ENCODE assay signal across 16 cellular contexts in the genomic region with DNA sequence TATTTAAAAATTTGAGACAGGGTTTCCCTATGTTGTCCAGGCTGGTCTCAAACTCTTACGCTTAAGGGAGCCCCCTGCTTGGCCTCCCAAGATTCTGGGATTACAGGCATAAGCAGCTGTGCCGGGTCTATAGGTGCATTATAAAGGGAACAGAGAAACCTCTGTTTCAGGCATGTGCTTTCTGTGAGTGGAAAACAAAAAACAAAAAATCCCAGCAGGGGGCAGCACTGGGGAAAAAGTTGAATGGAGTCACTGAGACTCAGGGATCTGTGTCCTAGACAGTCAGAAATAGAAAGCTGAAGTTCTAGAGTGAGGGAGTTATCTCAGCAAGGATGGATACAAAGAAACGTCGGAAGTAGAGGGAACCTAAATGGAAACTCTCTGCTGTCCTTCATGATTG. TPM values are rescaled to one million over a fixed set of nuclear protein-coding genes. Genes with fewer than 3 reads are reported as not detected.
"Had no signal": no experiment of that assay in that cellular context is flagged by ENCODE, and none has a peak within 500 bp of the region (broad histone marks: within the 10 kb centered on the region; RNA-seq: fewer than 3 reads in every experiment).

No MANE protein-coding gene starts in this region.

RNA-seq across cellular contexts. Expression of a gene that starts 50.6 kb away (rescaled TPM):
- total RNA-seq: activated CD4-positive, alpha-beta memory T cell treated with anti-CD3 and anti-CD28 coated beads, Interleukin-2, amount 10 ng/mL, durations not matched to agents 7 days and 5 days; activated CD4-positive, alpha-beta T cell treated with anti-CD3 and anti-CD28 coated beads for 36 hours; activated CD4-positive, alpha-beta T cell treated with anti-CD3 and anti-CD28 coated beads, Interleukin-2, amount 10 ng/mL, durations not matched to agents 7 days and 5 days; activated CD8-positive, alpha-beta memory T cell treated with anti-CD3 and anti-CD28 coated beads, Interleukin-2, amount 10 ng/mL, durations not matched to agents 7 days and 5 days; activated CD8-positive, alpha-beta T cell treated with anti-CD3 and anti-CD28 coated beads, Interleukin-2, amount 10 ng/mL, durations not matched to agents 7 days and 5 days; activated naive CD8-positive, alpha-beta T cell treated with anti-CD3 and anti-CD28 coated beads, Interleukin-2, amount 10 ng/mL, durations not matched to agents 7 days and 5 days; activated T-helper 2 cell treated with anti-CD3 and anti-CD28 coated beads, Interferon-gamma antibody, Interleukin-2, Interleukin-4, amounts not matched to agents 10 μg/mL and 5 μg/mL and 100 μg/mL, durations not matched to agents 14 hours and 24 hours and 36 hours; ascending aorta; bronchial epithelial cell; cardiac muscle cell; chondrocyte; T-helper 1 cell treated with Interleukin-12 subunit alpha and Interleukin-12 subunit beta and Interleukin-4 antibody, amounts not matched to agents 30 ng/mL and 1 ng/mL, for 36 hours; T-helper 17 cell; T-helper 2 cell treated with Interferon-gamma antibody and Interleukin-4, amounts not matched to agents 100 ng/mL and 5 ng/mL, for 36 hours; WTC11 had no signal
- polyA plus RNA-seq: adipose tissue, cardiac muscle cell had no signal

RNA-seq across cellular contexts. Expression of a gene that starts 54.8 kb away (rescaled TPM):
- total RNA-seq: activated CD4-positive, alpha-beta memory T cell treated with anti-CD3 and anti-CD28 coated beads, Interleukin-2, amount 10 ng/mL, durations not matched to agents 7 days and 5 days; activated CD4-positive, alpha-beta T cell treated with anti-CD3 and anti-CD28 coated beads for 36 hours; activated CD4-positive, alpha-beta T cell treated with anti-CD3 and anti-CD28 coated beads, Interleukin-2, amount 10 ng/mL, durations not matched to agents 7 days and 5 days; activated CD8-positive, alpha-beta memory T cell treated with anti-CD3 and anti-CD28 coated beads, Interleukin-2, amount 10 ng/mL, durations not matched to agents 7 days and 5 days; activated CD8-positive, alpha-beta T cell treated with anti-CD3 and anti-CD28 coated beads, Interleukin-2, amount 10 ng/mL, durations not matched to agents 7 days and 5 days; activated naive CD8-positive, alpha-beta T cell treated with anti-CD3 and anti-CD28 coated beads, Interleukin-2, amount 10 ng/mL, durations not matched to agents 7 days and 5 days; activated T-helper 2 cell treated with anti-CD3 and anti-CD28 coated beads, Interferon-gamma antibody, Interleukin-2, Interleukin-4, amounts not matched to agents 10 μg/mL and 5 μg/mL and 100 μg/mL, durations not matched to agents 14 hours and 24 hours and 36 hours; ascending aorta; bronchial epithelial cell; cardiac muscle cell; chondrocyte; T-helper 1 cell treated with Interleukin-12 subunit alpha and Interleukin-12 subunit beta and Interleukin-4 antibody, amounts not matched to agents 30 ng/mL and 1 ng/mL, for 36 hours; T-helper 17 cell; T-helper 2 cell treated with Interferon-gamma antibody and Interleukin-4, amounts not matched to agents 100 ng/mL and 5 ng/mL, for 36 hours; WTC11 had no signal
- polyA plus RNA-seq: adipose tissue, cardiac muscle cell had no signal

RNA-seq across cellular contexts. Expression of a gene that starts 58.4 kb away (rescaled TPM):
- total RNA-seq: activated CD4-positive, alpha-beta memory T cell treated with anti-CD3 and anti-CD28 coated beads, Interleukin-2, amount 10 ng/mL, durations not matched to agents 7 days and 5 days; activated CD4-positive, alpha-beta T cell treated with anti-CD3 and anti-CD28 coated beads for 36 hours; activated CD4-positive, alpha-beta T cell treated with anti-CD3 and anti-CD28 coated beads, Interleukin-2, amount 10 ng/mL, durations not matched to agents 7 days and 5 days; activated CD8-positive, alpha-beta memory T cell treated with anti-CD3 and anti-CD28 coated beads, Interleukin-2, amount 10 ng/mL, durations not matched to agents 7 days and 5 days; activated CD8-positive, alpha-beta T cell treated with anti-CD3 and anti-CD28 coated beads, Interleukin-2, amount 10 ng/mL, durations not matched to agents 7 days and 5 days; activated naive CD8-positive, alpha-beta T cell treated with anti-CD3 and anti-CD28 coated beads, Interleukin-2, amount 10 ng/mL, durations not matched to agents 7 days and 5 days; activated T-helper 2 cell treated with anti-CD3 and anti-CD28 coated beads, Interferon-gamma antibody, Interleukin-2, Interleukin-4, amounts not matched to agents 10 μg/mL and 5 μg/mL and 100 μg/mL, durations not matched to agents 14 hours and 24 hours and 36 hours; ascending aorta; bronchial epithelial cell; cardiac muscle cell; chondrocyte; T-helper 1 cell treated with Interleukin-12 subunit alpha and Interleukin-12 subunit beta and Interleukin-4 antibody, amounts not matched to agents 30 ng/mL and 1 ng/mL, for 36 hours; T-helper 17 cell; T-helper 2 cell treated with Interferon-gamma antibody and Interleukin-4, amounts not matched to agents 100 ng/mL and 5 ng/mL, for 36 hours; WTC11 had no signal
- polyA plus RNA-seq: adipose tissue, cardiac muscle cell had no signal
